11 cellular contexts compared by ENCODE assay signal in genomic region chr7:28433604-28434254, GRCh38. TPM values are rescaled to one million over a fixed set of nuclear protein-coding genes. Genes with fewer than 3 reads are reported as not detected.
DNase-seq lines count a peak whose midpoint lies in the region; ATAC-seq, FAIRE-seq and TF ChIP-seq lines count a peak whose summit lies in the region.
"Had no signal": no experiment of that assay in that cellular context is flagged by ENCODE, and none has a peak within 500 bp of the region (broad histone marks: within the 10 kb centered on the region; RNA-seq: fewer than 3 reads in every experiment).

No MANE protein-coding gene starts in this region.

- H3K9me2 ChIP-seq in PC-3 (replicated peaks; ENCODE audit: low read length), result no peaks in the 10 kb centered on the region

- no peaks in the 10 kb centered on the region for H4K20me1 ChIP-seq in PC-3 (ENCODE audit: low read length)
- no peaks in the 10 kb centered on the region for H4K20me1 ChIP-seq in fibroblast of lung (ENCODE audit: control insufficient read depth, extremely low read depth, insufficient read depth, low read length)

- no peaks in the 10 kb centered on the region for H3K36me3 ChIP-seq in cardiac muscle cell
- no peaks in the 10 kb centered on the region for H3K36me3 ChIP-seq in PC-3 (ENCODE audit: low read depth, low read length)
- H3K36me3 ChIP-seq in fibroblast of lung (ENCODE audit: control insufficient read depth, insufficient read depth, low read length), result no peaks in the 10 kb centered on the region
- H3K36me3 ChIP-seq: gastrocnemius medialis had no signal

- TF ChIP-seq CTCF in cardiac muscle cell (IDR thresholded peaks at IDR 0.05; ENCODE audit: low read depth, low read length), result no peak
- no peak for TF ChIP-seq CTCF in PC-3 (conservative IDR thresholded peaks at IDR 0.05; ENCODE audit: low read depth, low read length)
- TF ChIP-seq CTCF in fibroblast of lung (conservative IDR thresholded peaks at IDR 0.05 in 1 of 2, IDR thresholded peaks at IDR 0.05 in 1 of 2; ENCODE audit: low read depth in 1 of 2, low read length in 2 of 2), result no peak

- H3K4me2 ChIP-seq in PC-3 (ENCODE audit: low read length) (no peak overlapping the region), fibroblast of lung (ENCODE audit: extremely low read depth, insufficient read depth, low read length) (no peak overlapping the region)

- POLR2A ChIA-PET in PC-3 (lab: Charles Lee; ENCODE audit: unreplicated experiment), result no interaction called here

- CTCF ChIA-PET in PC-3 (lab: Charles Lee), result no interaction called here

- no peaks in the 10 kb centered on the region for H3F3A ChIP-seq in PC-3 (ENCODE audit: low read length, unreplicated experiment)

- H3K9ac ChIP-seq in PC-3 (ENCODE audit: low read length) (no peak overlapping the region), fibroblast of lung (ENCODE audit: insufficient read depth, low read length) (no peak overlapping the region)

- H3K9me3 ChIP-seq in cardiac muscle cell (ENCODE audit: low read depth) (no peaks in the 10 kb centered on the region), PC-3 (ENCODE audit: low read length) (no peaks in the 10 kb centered on the region), fibroblast of lung (ENCODE audit: control insufficient read depth, insufficient read depth, low read depth, low read length) (no peaks in the 10 kb centered on the region)
- H3K9me3 ChIP-seq: gastrocnemius medialis had no signal

- H2AFZ ChIP-seq in PC-3 (ENCODE audit: low read length) (no peak overlapping the region), fibroblast of lung (ENCODE audit: low read length) (no peak overlapping the region)

- H3K27ac ChIP-seq in cardiac muscle cell (no peak overlapping the region), PC-3 (ENCODE audit: low read length) (no peak overlapping the region), fibroblast of lung (ENCODE audit: insufficient read depth, low read length) (no peak overlapping the region)
- H3K27ac ChIP-seq: gastrocnemius medialis had no signal

- no peaks in the 10 kb centered on the region for H3K79me2 ChIP-seq in PC-3 (ENCODE audit: low read length)
- no peaks in the 10 kb centered on the region for H3K79me2 ChIP-seq in fibroblast of lung (ENCODE audit: control insufficient read depth, insufficient read depth, low read length)

- H3K4me3 ChIP-seq in cardiac muscle cell, result no peak overlapping the region
- no peak overlapping the region for H3K4me3 ChIP-seq in PC-3 (ENCODE audit: low read length)
- no peak overlapping the region for H3K4me3 ChIP-seq in fibroblast of lung (replicated peaks in 1 of 4; ENCODE audit: control extremely low read depth in 1 of 4, insufficient read depth in 1 of 4, low read depth in 3 of 4, low read length in 4 of 4)
- H3K4me3 ChIP-seq: gastrocnemius medialis had no signal

- H3K27me3 ChIP-seq in cardiac muscle cell (no peaks in the 10 kb centered on the region), PC-3 (ENCODE audit: low read length) (peaks cover 22% of the 10 kb centered on the region; the same call in 1 of the 2 replicates), fibroblast of lung (ENCODE audit: control insufficient read depth, insufficient read depth, low read length) (no peaks in the 10 kb centered on the region)
- H3K27me3 ChIP-seq: gastrocnemius medialis had no signal

- intact Hi-C loops in left ventricle myocardium superior (cut with micrococcal nuclease), result no loop called here
- intact Hi-C loops in PC-3 (cut with micrococcal nuclease), result no loop called here

- peaks cover 6% of the 10 kb centered on the region for H3K4me1 ChIP-seq in cardiac muscle cell (ENCODE audit: low read depth)
- H3K4me1 ChIP-seq in PC-3 (ENCODE audit: insufficient read depth, low read length), result peaks cover 18% of the 10 kb centered on the region
- H3K4me1 ChIP-seq in fibroblast of lung (ENCODE audit: control insufficient read depth, extremely low read depth, insufficient read depth, low read length), result no peaks in the 10 kb centered on the region

- FAIRE-seq in urothelium cell line (lab: Jason Lieb, UNC), result no peak

- DNase-seq in cardiac muscle cell (ENCODE audit: low read depth in 1 of 2, low spot score in 1 of 2) (peak; percentile 68 to 74), left ventricle myocardium superior (no peak), PC-3 (peak; percentile 16), fibroblast of lung (ENCODE audit: low read depth in 2 of 2) (peak; percentile 31 to 59), urothelium cell line (ENCODE audit: low spot score) (peak; percentile 36), HCEC 1CT (no peak), NCI-H2029 (lab: John Stamatoyannopoulos, UW) (no peak)
- DNase-seq: activated CD8-positive, alpha-beta memory T cell treated with anti-CD3 and anti-CD28 coated beads for 24 hours; gastrocnemius medialis; NCI-H1436 treated with DMSO at 0.1 percent for 48 hours had no signal

- no TSS peak for BruUV-seq in PC-3 (replicated peaks; lab: Mats Ljungman, UMichigan)

- ATAC-seq in left ventricle myocardium superior, result no peak
- no peak for ATAC-seq in PC-3
- no peak for ATAC-seq in HG02642 (IDR thresholded peaks at IDR 0.05; ENCODE audit: poor library complexity, unreplicated experiment)
- ATAC-seq: gastrocnemius medialis had no signal

RNA-seq across cellular contexts. Expression of gene CREB5, which starts 21.4 kb away (rescaled TPM):
- total RNA-seq in cardiac muscle cell, result 2.9 and 4.6 TPM in 2 replicates
- 4.6 and 5.0 TPM in 2 replicates for polyA plus RNA-seq in cardiac muscle cell
- total RNA-seq in left ventricle myocardium superior, result 4.5 TPM
- 5.2 and 6.0 TPM in 2 replicates for total RNA-seq in PC-3 (2014; rRNA removed)
- 3.1 and 28.4 TPM in 2 replicates for total RNA-seq in fibroblast of lung
- 8.2 and 13.0 TPM in 2 replicates for polyA plus RNA-seq in fibroblast of lung
- polyA plus RNA-seq in fibroblast of lung (2012), result 9.7 and 9.8 TPM in 2 replicates
- polyA minus RNA-seq in fibroblast of lung (ENCODE audit: low replicate concordance), result 32.7 TPM in 2 replicates

Comparison
In these comparisons a context has a peak if more than half of its experiments do, and no peak if none do; other contexts are left out.
1. DNase-seq: peak in cardiac muscle cell (2 of 2), PC-3 (single experiment), fibroblast of lung (2 of 2) and urothelium cell line (single experiment); none in left ventricle myocardium superior (single experiment), HCEC 1CT (single experiment) and NCI-H2029 (single experiment).